ENCODE assay signal across 2 cellular contexts in the genomic region with DNA sequence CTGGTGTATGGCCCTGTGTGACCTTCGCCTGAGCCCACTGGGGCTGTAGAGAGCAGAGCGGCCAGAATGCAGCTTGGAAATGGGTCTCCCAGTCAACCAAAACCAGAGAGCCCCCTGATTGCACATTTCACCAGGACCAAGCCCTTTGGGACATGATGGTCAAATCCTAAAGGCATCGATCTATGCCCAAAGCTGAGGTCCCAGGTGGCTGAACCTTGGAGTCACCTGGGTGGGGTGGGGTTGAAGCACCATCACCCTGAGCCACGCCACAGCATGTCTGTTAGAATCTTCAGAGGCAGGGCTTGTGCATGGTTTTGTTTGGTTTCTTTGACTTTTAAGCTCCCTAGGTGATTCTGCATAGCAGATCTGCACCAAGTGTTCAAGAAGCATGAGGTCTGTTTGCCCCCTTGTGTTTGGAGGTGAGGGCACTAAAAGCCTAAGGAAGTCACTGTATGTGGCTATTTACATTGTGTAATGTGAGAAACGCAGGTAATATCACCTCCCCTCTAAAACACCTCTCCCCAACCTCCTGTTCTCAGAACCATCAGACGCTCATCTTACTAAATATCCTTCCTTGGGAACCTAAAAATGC.
TF ChIP-seq lines count a peak whose summit lies in the region.

No MANE protein-coding gene starts in this region.

TF ChIP-seq in A549, 52 proteins besides CTCF, POLR2A, EP300 and RAD21:
- TF ChIP-seq SMC3 (IDR thresholded peaks at IDR 0.05): peak; percentile 58
- TF ChIP-seq NPAS2 (CRISPR knock-in tag; IDR thresholded peaks at IDR 0.05; ENCODE audit: borderline replicate concordance): no peak

TF ChIP-seq in H1, 55 proteins besides CTCF, POLR2A, EP300 and RAD21:
- TF ChIP-seq GTF2F1 (IDR thresholded peaks at IDR 0.05; ENCODE audit: borderline replicate concordance, low read depth, low read length) (no peak), RBBP5 (IDR thresholded peaks at IDR 0.05; ENCODE audit: borderline replicate concordance, low read depth, low read length) (no peak), CBX8 (IDR thresholded peaks at IDR 0.05; ENCODE audit: borderline replicate concordance, low read depth, low read length) (no peak), NRF1 (IDR thresholded peaks at IDR 0.05; ENCODE audit: low read depth, low read length) (no peak), RNF2 (IDR thresholded peaks at IDR 0.05; ENCODE audit: borderline replicate concordance, low read depth, low read length, missing control alignments, poor library complexity, severe bottlenecking) (no peak), TCF12 (IDR thresholded peaks at IDR 0.05; ENCODE audit: low read depth, low read length) (no peak), POLR2AphosphoS5 (IDR thresholded peaks at IDR 0.05; ENCODE audit: low read depth, low read length) (no peak), SIX5 (IDR thresholded peaks at IDR 0.05; ENCODE audit: low read depth, low read length) (no peak)
- TF ChIP-seq, protein P1, sequence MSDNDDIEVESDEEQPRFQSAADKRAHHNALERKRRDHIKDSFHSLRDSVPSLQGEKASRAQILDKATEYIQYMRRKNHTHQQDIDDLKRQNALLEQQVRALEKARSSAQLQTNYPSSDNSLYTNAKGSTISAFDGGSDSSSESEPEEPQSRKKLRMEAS (IDR thresholded peaks at IDR 0.05): no peak
- TF ChIP-seq, protein P2, sequence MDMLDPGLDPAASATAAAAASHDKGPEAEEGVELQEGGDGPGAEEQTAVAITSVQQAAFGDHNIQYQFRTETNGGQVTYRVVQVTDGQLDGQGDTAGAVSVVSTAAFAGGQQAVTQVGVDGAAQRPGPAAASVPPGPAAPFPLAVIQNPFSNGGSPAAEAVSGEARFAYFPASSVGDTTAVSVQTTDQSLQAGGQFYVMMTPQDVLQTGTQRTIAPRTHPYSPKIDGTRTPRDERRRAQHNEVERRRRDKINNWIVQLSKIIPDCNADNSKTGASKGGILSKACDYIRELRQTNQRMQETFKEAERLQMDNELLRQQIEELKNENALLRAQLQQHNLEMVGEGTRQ (IDR thresholded peaks at IDR 0.05; ENCODE audit: low read length): no peak
